ENCODE assay signal across 1 cellular context in the genomic region with DNA sequence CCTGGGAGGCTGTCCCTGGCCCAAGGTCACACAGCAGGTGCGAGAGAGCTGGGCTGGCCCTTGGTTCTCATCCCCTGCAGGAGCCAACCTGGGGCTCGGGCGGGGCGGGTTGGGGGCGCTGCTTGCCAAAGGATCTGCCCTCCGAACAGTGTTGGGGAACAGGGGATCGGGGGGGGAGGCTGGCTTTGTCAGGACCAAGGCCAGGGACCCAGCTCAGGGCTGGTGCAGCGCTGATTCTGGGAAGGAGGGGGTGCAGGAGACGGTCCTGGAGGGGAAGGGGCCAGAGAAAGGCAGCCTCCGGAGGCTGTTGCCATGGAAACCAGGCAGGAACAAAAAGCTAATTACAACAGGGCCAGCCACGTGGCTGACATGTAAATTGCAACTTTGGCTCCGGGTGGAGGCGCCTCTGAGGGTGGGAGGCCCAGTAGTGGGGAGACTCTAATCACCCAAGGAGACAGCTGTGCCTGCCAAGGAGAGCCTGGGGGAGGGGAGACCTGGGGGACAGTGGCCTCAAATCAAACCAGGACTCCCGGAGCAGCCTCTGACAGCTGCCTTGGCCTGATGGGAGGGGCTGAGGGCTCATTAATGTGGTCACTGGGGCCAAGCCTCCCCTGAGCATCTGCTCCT.
TF ChIP-seq lines count a peak whose summit lies in the region.

No MANE protein-coding gene starts in this region.

TF ChIP-seq in K562, 482 proteins besides CTCF, POLR2A, EP300 and RAD21 (continued from another document and continues in another):
- TF ChIP-seq, protein P1, sequence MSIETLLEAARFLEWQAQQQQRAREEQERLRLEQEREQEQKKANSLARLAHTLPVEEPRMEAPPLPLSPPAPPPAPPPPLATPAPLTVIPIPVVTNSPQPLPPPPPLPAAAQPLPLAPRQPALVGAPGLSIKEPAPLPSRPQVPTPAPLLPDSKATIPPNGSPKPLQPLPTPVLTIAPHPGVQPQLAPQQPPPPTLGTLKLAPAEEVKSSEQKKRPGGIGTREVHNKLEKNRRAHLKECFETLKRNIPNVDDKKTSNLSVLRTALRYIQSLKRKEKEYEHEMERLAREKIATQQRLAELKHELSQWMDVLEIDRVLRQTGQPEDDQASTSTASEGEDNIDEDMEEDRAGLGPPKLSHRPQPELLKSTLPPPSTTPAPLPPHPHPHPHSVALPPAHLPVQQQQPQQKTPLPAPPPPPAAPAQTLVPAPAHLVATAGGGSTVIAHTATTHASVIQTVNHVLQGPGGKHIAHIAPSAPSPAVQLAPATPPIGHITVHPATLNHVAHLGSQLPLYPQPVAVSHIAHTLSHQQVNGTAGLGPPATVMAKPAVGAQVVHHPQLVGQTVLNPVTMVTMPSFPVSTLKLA (conservative IDR thresholded peaks at IDR 0.05): peak; percentile 76 to 84
- TF ChIP-seq ZNF740 (CRISPR knock-in tag; IDR thresholded peaks at IDR 0.05) (peak; percentile 93), ZNF740 (tag; IDR thresholded peaks at IDR 0.05) (0 out of 4 replicates have a peak, but pooled peaks of 1 of the 2 experiments have one; percentile 48), SMAD3 (CRISPR knock-in tag; conservative IDR thresholded peaks at IDR 0.05) (no peak), ELF4 (CRISPR knock-in tag; IDR thresholded peaks at IDR 0.05) (no peak), PHF8 (IDR thresholded peaks at IDR 0.05; ENCODE audit: borderline replicate concordance, low read length) (no peak), ZNF280B (CRISPR knock-in tag; IDR thresholded peaks at IDR 0.05) (no peak), CSDE1 (IDR thresholded peaks at IDR 0.05) (peak in 1 of 2 experiments; percentile 74; a peak in 2 of 4 replicates), PCBP1 (IDR thresholded peaks at IDR 0.05; ENCODE audit: low read depth, low read length, poor library complexity, severe bottlenecking) (no peak), DACH1 (IDR thresholded peaks at IDR 0.05; ENCODE audit: partially characterized antibody) (no peak), EWSR1 (IDR thresholded peaks at IDR 0.05; ENCODE audit: borderline replicate concordance, low read depth, partially characterized antibody) (no peak), NR2F6 (CRISPR knock-in tag; IDR thresholded peaks at IDR 0.05) (no peak), ZNF57 (CRISPR knock-in tag; IDR thresholded peaks at IDR 0.05) (no peak), HOXB6 (CRISPR knock-in tag; IDR thresholded peaks at IDR 0.05; ENCODE audit: borderline replicate concordance) (no peak), SNRNP70 (optimal IDR thresholded peaks at IDR 0.05; ENCODE audit: low read depth, low read length) (no peak), CXXC5 (CRISPR knock-in tag; IDR thresholded peaks at IDR 0.05) (no peak), EHMT2 (IDR thresholded peaks at IDR 0.05) (peak; percentile 89), PURB (CRISPR knock-in tag; IDR thresholded peaks at IDR 0.05; ENCODE audit: low read depth) (no peak), ZNF318 (IDR thresholded peaks at IDR 0.05; ENCODE audit: borderline replicate concordance in 1 of 2, low read depth in 1 of 2) (no peak), TCF3 (CRISPR knock-in tag; IDR thresholded peaks at IDR 0.05) (no peak), LCOR (CRISPR knock-in tag; IDR thresholded peaks at IDR 0.05) (no peak), ZNF584 (CRISPR knock-in tag; IDR thresholded peaks at IDR 0.05; ENCODE audit: low read depth) (no peak), RBFOX2 (IDR thresholded peaks at IDR 0.05; ENCODE audit: low read depth, low read length) (no peak), PCBP2 (IDR thresholded peaks at IDR 0.05; ENCODE audit: low read depth, low read length, poor library complexity, severe bottlenecking) (no peak), RB1 (IDR thresholded peaks at IDR 0.05; ENCODE audit: low read depth) (no peak), ZBTB26 (CRISPR knock-in tag; IDR thresholded peaks at IDR 0.05) (no peak), ETS2 (tag; IDR thresholded peaks at IDR 0.05; ENCODE audit: borderline replicate concordance, poor library complexity, severe bottlenecking) (no peak), THAP12 (CRISPR knock-in tag; IDR thresholded peaks at IDR 0.05) (no peak), ZNF79 (CRISPR knock-in tag; IDR thresholded peaks at IDR 0.05; ENCODE audit: low read depth) (no peak), EZH2 (IDR thresholded peaks at IDR 0.05; ENCODE audit: borderline replicate concordance, low read depth, low read length) (no peak), PML (IDR thresholded peaks at IDR 0.05; ENCODE audit: low read length) (no peak), FUS (optimal IDR thresholded peaks at IDR 0.05; ENCODE audit: low read depth, low read length) (no peak), LARP7 (IDR thresholded peaks at IDR 0.05) (no peak), SAP30 (IDR thresholded peaks at IDR 0.05; ENCODE audit: borderline replicate concordance, insufficient read depth, low read depth, low read length, poor library complexity, severe bottlenecking) (no peak), KDM2B (CRISPR knock-in tag; IDR thresholded peaks at IDR 0.05) (no peak)
- TF ChIP-seq, protein P2, sequence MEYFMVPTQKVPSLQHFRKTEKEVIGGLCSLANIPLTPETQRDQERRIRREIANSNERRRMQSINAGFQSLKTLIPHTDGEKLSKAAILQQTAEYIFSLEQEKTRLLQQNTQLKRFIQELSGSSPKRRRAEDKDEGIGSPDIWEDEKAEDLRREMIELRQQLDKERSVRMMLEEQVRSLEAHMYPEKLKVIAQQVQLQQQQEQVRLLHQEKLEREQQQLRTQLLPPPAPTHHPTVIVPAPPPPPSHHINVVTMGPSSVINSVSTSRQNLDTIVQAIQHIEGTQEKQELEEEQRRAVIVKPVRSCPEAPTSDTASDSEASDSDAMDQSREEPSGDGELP (CRISPR knock-in tag; IDR thresholded peaks at IDR 0.05; ENCODE audit: borderline replicate concordance): peak; percentile 74; the same call in 1 of the 2 replicates
- TF ChIP-seq, protein P3, sequence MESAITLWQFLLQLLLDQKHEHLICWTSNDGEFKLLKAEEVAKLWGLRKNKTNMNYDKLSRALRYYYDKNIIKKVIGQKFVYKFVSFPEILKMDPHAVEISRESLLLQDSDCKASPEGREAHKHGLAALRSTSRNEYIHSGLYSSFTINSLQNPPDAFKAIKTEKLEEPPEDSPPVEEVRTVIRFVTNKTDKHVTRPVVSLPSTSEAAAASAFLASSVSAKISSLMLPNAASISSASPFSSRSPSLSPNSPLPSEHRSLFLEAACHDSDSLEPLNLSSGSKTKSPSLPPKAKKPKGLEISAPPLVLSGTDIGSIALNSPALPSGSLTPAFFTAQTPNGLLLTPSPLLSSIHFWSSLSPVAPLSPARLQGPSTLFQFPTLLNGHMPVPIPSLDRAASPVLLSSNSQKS (CRISPR knock-in tag; IDR thresholded peaks at IDR 0.05): no peak
- TF ChIP-seq, protein P4, sequence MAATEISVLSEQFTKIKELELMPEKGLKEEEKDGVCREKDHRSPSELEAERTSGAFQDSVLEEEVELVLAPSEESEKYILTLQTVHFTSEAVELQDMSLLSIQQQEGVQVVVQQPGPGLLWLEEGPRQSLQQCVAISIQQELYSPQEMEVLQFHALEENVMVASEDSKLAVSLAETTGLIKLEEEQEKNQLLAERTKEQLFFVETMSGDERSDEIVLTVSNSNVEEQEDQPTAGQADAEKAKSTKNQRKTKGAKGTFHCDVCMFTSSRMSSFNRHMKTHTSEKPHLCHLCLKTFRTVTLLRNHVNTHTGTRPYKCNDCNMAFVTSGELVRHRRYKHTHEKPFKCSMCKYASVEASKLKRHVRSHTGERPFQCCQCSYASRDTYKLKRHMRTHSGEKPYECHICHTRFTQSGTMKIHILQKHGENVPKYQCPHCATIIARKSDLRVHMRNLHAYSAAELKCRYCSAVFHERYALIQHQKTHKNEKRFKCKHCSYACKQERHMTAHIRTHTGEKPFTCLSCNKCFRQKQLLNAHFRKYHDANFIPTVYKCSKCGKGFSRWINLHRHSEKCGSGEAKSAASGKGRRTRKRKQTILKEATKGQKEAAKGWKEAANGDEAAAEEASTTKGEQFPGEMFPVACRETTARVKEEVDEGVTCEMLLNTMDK (IDR thresholded peaks at IDR 0.05; ENCODE audit: borderline replicate concordance, insufficient read depth, low read depth, low read length, poor library complexity, severe bottlenecking): no peak
